In genomic region chr3:10964537-10965167, GRCh38 we compare ENCODE assay signal across 10 cellular contexts. TPM values are rescaled to one million over a fixed set of nuclear protein-coding genes. Genes with fewer than 3 reads are reported as not detected.
DNase-seq lines count a peak whose midpoint lies in the region; ATAC-seq, FAIRE-seq and TF ChIP-seq lines count a peak whose summit lies in the region.
"Had no signal": no experiment of that assay in that cellular context is flagged by ENCODE, and none has a peak within 500 bp of the region (broad histone marks: within the 10 kb centered on the region; RNA-seq: fewer than 3 reads in every experiment).

No MANE protein-coding gene starts in this region.

- H3K4me1 ChIP-seq in HepG2 (ENCODE audit: insufficient read depth, low read length) = no peaks in the 10 kb centered on the region
- no peaks in the 10 kb centered on the region for H3K4me1 ChIP-seq in right lobe of liver

- no TSS peak for BruUV-seq in HepG2 (replicated peaks; lab: Mats Ljungman, UMichigan)

- H3K9me3 ChIP-seq in HepG2 (ENCODE audit: low read length) = no peaks in the 10 kb centered on the region
- H3K9me3 ChIP-seq in right lobe of liver = no peaks in the 10 kb centered on the region

- no peak overlapping the region for H2AFZ ChIP-seq in HepG2 (ENCODE audit: low read length)

- no peak for FAIRE-seq in HepG2 (lab: Jason Lieb, UNC)

- no peaks in the 10 kb centered on the region for H4K20me1 ChIP-seq in HepG2 (ENCODE audit: insufficient read depth, low read length)

- H3K9ac ChIP-seq in HepG2 (ENCODE audit: insufficient read depth, low read depth, low read length) = no peak overlapping the region

- ATAC-seq in HepG2 (peak; percentile 54; the same call in 2 of the 3 replicates), right lobe of liver (no peak), esophagus mucosa (peak; percentile 35), HG03460 (IDR thresholded peaks at IDR 0.05; ENCODE audit: unreplicated experiment) (no peak), HG03025 (IDR thresholded peaks at IDR 0.05; ENCODE audit: low FRiP score, unreplicated experiment) (no peak), GM21717 (IDR thresholded peaks at IDR 0.05; ENCODE audit: unreplicated experiment) (no peak)

- H3K27me3 ChIP-seq in HepG2 (ENCODE audit: control insufficient read depth in 1 of 2, insufficient read depth in 2 of 2, low read length in 2 of 2) (peaks cover 1 to 4% of the 10 kb centered on the region in 2 experiments; a peak in 1 of 5 replicates), right lobe of liver (no peaks in the 10 kb centered on the region)

- H3K4me2 ChIP-seq in HepG2 (ENCODE audit: low read depth, low read length) = no peak overlapping the region

- H3K27ac ChIP-seq in HepG2 (ENCODE audit: extremely low read length, insufficient read depth, low read length) (no peak overlapping the region), right lobe of liver (no peak overlapping the region)

- TF ChIP-seq POLR2A in HepG2 (IDR thresholded peaks at IDR 0.05; ENCODE audit: insufficient read depth in 1 of 2, low read depth in 2 of 2, low read length in 2 of 2) (no peak), right lobe of liver (IDR thresholded peaks at IDR 0.05) (no peak)

- H3K79me2 ChIP-seq in HepG2 (ENCODE audit: insufficient read depth, low read length) = no peaks in the 10 kb centered on the region

- no peak for TF ChIP-seq CTCF in HepG2 (CRISPR knock-in tag; IDR thresholded peaks at IDR 0.05)
- no peak for TF ChIP-seq CTCF in right lobe of liver (IDR thresholded peaks at IDR 0.05)

- no peaks in the 10 kb centered on the region for H3K36me3 ChIP-seq in HepG2 (replicated peaks in 1 of 2; ENCODE audit: control insufficient read depth in 1 of 2, insufficient read depth in 2 of 2, low read length in 2 of 2)
- no peaks in the 10 kb centered on the region for H3K36me3 ChIP-seq in right lobe of liver

- H3K4me3 ChIP-seq in HepG2 (replicated peaks in 1 of 3; ENCODE audit: insufficient read depth in 1 of 3, low read depth in 2 of 3, low read length in 3 of 3) (no peak overlapping the region), right lobe of liver (no peak overlapping the region)

- POLR2A ChIA-PET in HepG2 (lab: Yijun Ruan, JAX) = no interaction called here

- no peak for TF ChIP-seq RAD21 in HepG2 (CRISPR knock-in tag; IDR thresholded peaks at IDR 0.05)

- CTCF ChIA-PET in HepG2 (lab: Yijun Ruan, JAX; ENCODE audit: low intra/inter-chr PET ratio, low total read pairs) = no interaction called here

- WGBS in HepG2 (ENCODE audit: low lambda C conversion rate) = 39% methylated on average over 5 of the region's 6 CpGs
- 58% methylated on average over 4 of the region's 6 CpGs for WGBS in right lobe of liver (ENCODE audit: insufficient coverage, low coverage, low lambda C conversion rate, missing lambda C conversion rate)

- intact Hi-C loops in HepG2 (cut with micrococcal nuclease; ENCODE audit: unreplicated experiment) = no loop called here
- intact Hi-C loops in right lobe of liver (cut with DNase I) = no loop called here

- in situ Hi-C loops in HepG2 (cut with HindIII; ENCODE audit: extremely low pct_ligation_motif_present, low pct_unique_long_range_greater_than_20kb) = no loop called here

- DNase-seq in HepG2 (ENCODE audit: low spot score) = no peak
- no peak for DNase-seq in right lobe of liver
- DNase-seq in RPMI8226 = peak; percentile 50
- DNase-seq in stimulated activated CD4-positive, alpha-beta T cell treated with anti-CD3 and anti-CD28 coated beads, Interleukin-4, amount 100 ng/mL, for 4 hours = no peak
- DNase-seq: aorta, midbrain had no signal

- no peak for TF ChIP-seq EP300 in HepG2 (IDR thresholded peaks at IDR 0.05; ENCODE audit: low read depth in 2 of 2, low read length in 2 of 2)
- no peak for TF ChIP-seq EP300 in HepG2 (CRISPR knock-in tag; IDR thresholded peaks at IDR 0.05; ENCODE audit: borderline replicate concordance)

TF ChIP-seq in HepG2, 621 proteins besides CTCF, POLR2A, EP300 and RAD21 (continues in another document):
- TF ChIP-seq KDM2A (CRISPR knock-in tag; IDR thresholded peaks at IDR 0.05; ENCODE audit: borderline replicate concordance, low read depth) (no peak), ZNF24 (IDR thresholded peaks at IDR 0.05) (no peak), ELF1 (CRISPR knock-in tag; IDR thresholded peaks at IDR 0.05) (0 out of 2 replicates have a peak, but pooled peaks have one; percentile 18), ZNF773 (CRISPR knock-in tag; IDR thresholded peaks at IDR 0.05; ENCODE audit: borderline replicate concordance) (no peak), ZNF232 (CRISPR knock-in tag; IDR thresholded peaks at IDR 0.05; ENCODE audit: borderline replicate concordance) (0 out of 2 replicates have a peak, but pooled peaks have one; percentile 41), SMYD3 (CRISPR knock-in tag; IDR thresholded peaks at IDR 0.05) (no peak), ZBTB44 (CRISPR knock-in tag; IDR thresholded peaks at IDR 0.05) (no peak), ATF7 (IDR thresholded peaks at IDR 0.05) (no peak), ATF7 (CRISPR knock-in tag; IDR thresholded peaks at IDR 0.05) (no peak), JUNB (CRISPR knock-in tag; IDR thresholded peaks at IDR 0.05; ENCODE audit: borderline replicate concordance) (no peak), JUN (CRISPR knock-in tag; IDR thresholded peaks at IDR 0.05) (no peak), WIZ (CRISPR knock-in tag; IDR thresholded peaks at IDR 0.05) (peak; percentile 42; the same call in 1 of the 2 replicates), SP4 (CRISPR knock-in tag; IDR thresholded peaks at IDR 0.05) (no peak), EHMT2 (IDR thresholded peaks at IDR 0.05; ENCODE audit: borderline replicate concordance, low read depth, low read length) (peak; percentile 92), ZNF782 (CRISPR knock-in tag; IDR thresholded peaks at IDR 0.05; ENCODE audit: borderline replicate concordance) (no peak)

RNA-seq across cellular contexts. Expression of gene SLC6A1, which starts 27.9 kb away (rescaled TPM):
- not detected in 2 replicates for total RNA-seq in HepG2 (2016; rRNA removed; fragmentation: Illumina TruSeq; extraction: Trizol)
- total RNA-seq in HepG2 (2016; cell fraction: cytosol; rRNA removed; fragmentation: Illumina TruSeq; extraction: Trizol; ENCODE audit: low read depth) = not detected in 2 replicates
- not detected in 2 replicates for total RNA-seq in HepG2 (2016; cell fraction: insoluble cytoplasmic fraction; rRNA removed; fragmentation: Illumina TruSeq; extraction: Trizol)
- not detected in 2 replicates for total RNA-seq in HepG2 (2016; cell fraction: membrane; rRNA removed; fragmentation: Illumina TruSeq; extraction: Trizol)
- total RNA-seq in HepG2 (2016; cell fraction: nucleus; rRNA removed; fragmentation: Illumina TruSeq; extraction: Trizol) = not detected in 2 replicates
- 0.04 TPM in 1 of 2 replicates, not detected in the other for polyA plus RNA-seq in HepG2 (2011; rRNA removed)
- polyA plus RNA-seq in HepG2 (2011; cell fraction: cytosol; rRNA removed) = not detected in 2 replicates
- polyA plus RNA-seq in HepG2 (2011; cell fraction: nucleus; rRNA removed) = 0.03 and 0.05 TPM in 2 replicates
- polyA plus RNA-seq in HepG2 (2012) = 0.07 TPM in 1 of 2 replicates, not detected in the other
- not detected in 2 replicates for polyA plus RNA-seq in HepG2 (2016; cell fraction: cytosol; fragmentation: Illumina TruSeq; extraction: Trizol; ENCODE audit: low read depth)
- not detected in 2 replicates for polyA plus RNA-seq in HepG2 (2016; cell fraction: insoluble cytoplasmic fraction; fragmentation: Illumina TruSeq; extraction: Trizol; ENCODE audit: low read depth)
- polyA plus RNA-seq in HepG2 (2016; cell fraction: membrane; fragmentation: Illumina TruSeq; extraction: Trizol; ENCODE audit: low read depth) = not detected in 2 replicates
- polyA plus RNA-seq in HepG2 (2016; cell fraction: nucleus; fragmentation: Illumina TruSeq; extraction: Trizol; ENCODE audit: insufficient read depth, low read depth) = not detected in 2 replicates
- not detected in 2 replicates for polyA minus RNA-seq in HepG2 (2011; rRNA and poly(A)+ RNA removed; ENCODE audit: low replicate concordance)
- not detected in 2 replicates for polyA minus RNA-seq in HepG2 (2011; cell fraction: cytosol; rRNA and poly(A)+ RNA removed)
- polyA minus RNA-seq in HepG2 (2011; cell fraction: nucleus; rRNA and poly(A)+ RNA removed) = not detected in 2 replicates
- 10 to 100 TPM; 14.5 to 70.1 (median 37.3) TPM for total RNA-seq in right lobe of liver
- 6.3 TPM for total RNA-seq in esophagus mucosa

Comparison
In these comparisons a context has a peak if more than half of its experiments do, and no peak if none do; other contexts are left out.
1. ATAC-seq: peak in HepG2 (single experiment) and esophagus mucosa (single experiment); none in right lobe of liver (0 of 4), HG03460 (single experiment), HG03025 (single experiment) and GM21717 (single experiment).